8 cellular contexts compared by ENCODE assay signal in genomic region chr3:122576174-122576940, GRCh38. TPM values are rescaled to one million over a fixed set of nuclear protein-coding genes. Genes with fewer than 3 reads are reported as not detected.
A peak's percentile ranks its signal among the peaks of the same experiment; 100 is the strongest.
DNase-seq lines count a peak whose midpoint lies in the region; ATAC-seq and TF ChIP-seq lines count a peak whose summit lies in the region.

No MANE protein-coding gene starts in this region.

- no peak overlapping the region for H3K9ac ChIP-seq in MM.1S (ENCODE audit: low read length)

- no peaks in the 10 kb centered on the region for H3K79me2 ChIP-seq in MM.1S (ENCODE audit: low read length)

- H3K4me1 ChIP-seq in MM.1S (ENCODE audit: low read length) = no peaks in the 10 kb centered on the region
- peaks cover 11% of the 10 kb centered on the region for H3K4me1 ChIP-seq in suprapubic skin
- no peaks in the 10 kb centered on the region for H3K4me1 ChIP-seq in SJCRH30

- no peak overlapping the region for H3K4me2 ChIP-seq in MM.1S (ENCODE audit: low read depth, low read length)

- WGBS in suprapubic skin = 72% methylated on average over 8 of the region's 8 CpGs

- no peak overlapping the region for H2AFZ ChIP-seq in MM.1S (ENCODE audit: low read length)

- peak overlapping the region; percentile 99 for H3K27ac Mint-ChIP-seq in activated naive CD8-positive, alpha-beta T cell treated with anti-CD3 and anti-CD28 coated beads for 36 hours

- H3K4me1 Mint-ChIP-seq in activated naive CD8-positive, alpha-beta T cell treated with anti-CD3 and anti-CD28 coated beads for 36 hours = peaks cover 55% of the 10 kb centered on the region

- no peaks in the 10 kb centered on the region for H3K9me2 ChIP-seq in MM.1S (replicated peaks; ENCODE audit: insufficient read depth, low read length)

- ATAC-seq in GM19452 (IDR thresholded peaks at IDR 0.05; ENCODE audit: unreplicated experiment) = peak; percentile 79
- peak; percentile 89 for ATAC-seq in HG03432 (IDR thresholded peaks at IDR 0.05; ENCODE audit: unreplicated experiment)

- H3K36me3 ChIP-seq in MM.1S (replicated peaks; ENCODE audit: insufficient read depth, low read length) (no peaks in the 10 kb centered on the region), suprapubic skin (peaks cover 11% of the 10 kb centered on the region), SJCRH30 (peaks cover 3% of the 10 kb centered on the region; the same call in 1 of the 2 replicates)

- TF ChIP-seq POLR2A in suprapubic skin (IDR thresholded peaks at IDR 0.05) = no peak

- H3K9me3 Mint-ChIP-seq in activated naive CD8-positive, alpha-beta T cell treated with anti-CD3 and anti-CD28 coated beads for 36 hours = peaks cover 4% of the 10 kb centered on the region

- H3K27ac ChIP-seq in MM.1S (ENCODE audit: low read length) (no peak overlapping the region), suprapubic skin (no peak overlapping the region), SJCRH30 (no peak overlapping the region)

- no peak for TF ChIP-seq EP300 in suprapubic skin (IDR thresholded peaks at IDR 0.05)

- TF ChIP-seq CTCF in MM.1S (IDR thresholded peaks at IDR 0.05; ENCODE audit: low read length) = no peak
- no peak for TF ChIP-seq CTCF in suprapubic skin (IDR thresholded peaks at IDR 0.05)

- H3K4me3 ChIP-seq in MM.1S (ENCODE audit: low read length) (no peak overlapping the region), suprapubic skin (no peak overlapping the region), SJCRH30 (no peak overlapping the region)

- H3K9me3 ChIP-seq in MM.1S (replicated peaks; ENCODE audit: insufficient read depth, low read length) (no peaks in the 10 kb centered on the region), suprapubic skin (no peaks in the 10 kb centered on the region), SJCRH30 (replicated peaks) (no peaks in the 10 kb centered on the region)

- no peaks in the 10 kb centered on the region for H4K20me1 ChIP-seq in MM.1S (ENCODE audit: insufficient read depth, low read length)

- H3K27me3 Mint-ChIP-seq in activated naive CD8-positive, alpha-beta T cell treated with anti-CD3 and anti-CD28 coated beads for 36 hours = no peaks in the 10 kb centered on the region

- peaks cover 41% of the 10 kb centered on the region for H3K36me3 Mint-ChIP-seq in activated naive CD8-positive, alpha-beta T cell treated with anti-CD3 and anti-CD28 coated beads for 36 hours

- H3K27me3 ChIP-seq in MM.1S (replicated peaks; ENCODE audit: insufficient read depth, low read length) (no peaks in the 10 kb centered on the region), suprapubic skin (no peaks in the 10 kb centered on the region), SJCRH30 (no peaks in the 10 kb centered on the region)

- DNase-seq in COLO829 (ENCODE audit: low spot score) = peak; percentile 74
- DNase-seq in activated naive CD8-positive, alpha-beta T cell treated with anti-CD3 and anti-CD28 coated beads for 36 hours = peak; percentile 55
- no peak for DNase-seq in MM.1S
- DNase-seq in suprapubic skin (ENCODE audit: low spot score in 2 of 2) = no peak
- no peak for DNase-seq in SJCRH30
- DNase-seq in EL = no peak

- H3K4me3 Mint-ChIP-seq in activated naive CD8-positive, alpha-beta T cell treated with anti-CD3 and anti-CD28 coated beads for 36 hours = peak overlapping the region; percentile 19

- no peaks in the 10 kb centered on the region for H3F3A ChIP-seq in MM.1S (ENCODE audit: insufficient read depth, low read length)

RNA-seq across cellular contexts. Expression of gene PARP15, which starts 1.1 kb away (rescaled TPM):
- 1 to 10 TPM; 8.7 to 9.1 TPM for total RNA-seq in activated naive CD8-positive, alpha-beta T cell treated with anti-CD3 and anti-CD28 coated beads for 36 hours
- under 1 TPM in 3 of 4 donors, not detected in 1; 0.26 to 0.80 (median 0.51) TPM for total RNA-seq in suprapubic skin
- total RNA-seq in SJCRH30 (2014; rRNA removed; shearing (Covaris generic)) = 0.08 and 0.28 TPM in 2 replicates

RNA-seq across cellular contexts. Expression of gene DTX3L, which starts 12.2 kb away (rescaled TPM):
- 10 to 100 TPM; 52.8 to 54.9 TPM for total RNA-seq in activated naive CD8-positive, alpha-beta T cell treated with anti-CD3 and anti-CD28 coated beads for 36 hours
- total RNA-seq in suprapubic skin = 10 to 100 TPM in 3 of 4 donors, 1 to 10 TPM in 1; 7.6 to 15.3 (median 12.7) TPM
- total RNA-seq in SJCRH30 (2014; rRNA removed; shearing (Covaris generic)) = 12.7 and 13.1 TPM in 2 replicates

RNA-seq across cellular contexts. Expression of gene PARP9, which starts 12.3 kb away (rescaled TPM):
- 10 to 100 TPM; 39.0 to 40.9 TPM for total RNA-seq in activated naive CD8-positive, alpha-beta T cell treated with anti-CD3 and anti-CD28 coated beads for 36 hours
- 10 to 100 TPM in 3 of 4 donors, 1 to 10 TPM in 1; 8.3 to 13.1 (median 11.2) TPM for total RNA-seq in suprapubic skin
- total RNA-seq in SJCRH30 (2014; rRNA removed; shearing (Covaris generic)) = 12.1 and 14.1 TPM in 2 replicates

Comparison
In these comparisons a context has a peak if more than half of its experiments do, and no peak if none do; other contexts are left out.
1. DNase-seq: peak in COLO829 (single experiment) and activated naive CD8-positive, alpha-beta T cell treated with anti-CD3 and anti-CD28 coated beads for 36 hours (single experiment); none in MM.1S (single experiment), suprapubic skin (0 of 2), SJCRH30 (0 of 2) and EL (single experiment).